Comparison of ENCODE assay signal across 7 cellular contexts in the genomic region with DNA sequence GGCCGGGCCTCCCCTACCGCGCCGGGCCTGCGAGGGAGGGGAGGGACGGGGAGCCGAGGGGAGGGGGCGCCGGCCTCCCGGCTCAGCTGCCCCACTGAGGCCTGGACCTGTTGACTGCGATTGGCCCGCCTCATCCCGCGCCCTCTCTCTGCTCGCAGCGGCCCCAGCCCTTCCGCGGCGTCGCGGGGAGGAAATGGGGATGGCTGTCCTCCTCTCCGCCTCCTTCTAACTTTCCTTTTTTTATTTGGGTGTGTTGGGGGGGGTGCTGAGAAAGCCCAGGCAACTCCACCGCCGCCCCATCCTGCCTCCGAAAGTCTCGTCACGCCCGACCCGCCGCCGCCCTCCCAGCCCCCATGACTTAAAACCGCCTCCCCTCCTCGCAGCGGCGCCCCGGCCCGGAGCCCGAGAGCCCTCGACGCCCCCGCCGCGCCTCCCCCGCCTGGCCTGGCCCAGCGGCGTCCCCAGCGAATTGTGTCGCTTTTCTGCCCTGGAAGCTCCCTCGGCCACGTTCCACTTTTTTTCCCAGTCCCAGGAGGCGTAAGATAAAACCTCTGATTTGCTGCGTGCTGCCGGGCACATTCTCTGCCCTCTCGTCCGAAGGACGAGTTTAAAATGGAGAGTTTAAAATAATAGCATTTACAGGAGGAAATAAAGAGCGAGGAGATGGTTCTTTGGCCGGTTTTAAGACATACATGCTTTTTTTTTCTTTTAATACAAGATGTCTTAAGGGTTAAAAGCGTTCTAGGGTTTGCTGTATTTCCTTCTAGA. TPM values are rescaled to one million over a fixed set of nuclear protein-coding genes. Genes with fewer than 3 reads are reported as not detected.
DNase-seq lines count a peak whose midpoint lies in the region; ATAC-seq and TF ChIP-seq lines count a peak whose summit lies in the region.

No MANE protein-coding gene starts in this region.

- H3K4me3 Mint-ChIP-seq in endothelial cell (ENCODE audit: unreplicated experiment) = peak overlapping the region; percentile 98
- H3K4me3 Mint-ChIP-seq in stimulated activated naive B cell treated with anti-CD40 and anti-IgM and Interleukin-4, amounts not matched to agents 10 μg/mL and 1 μg/mL and 100 μg/mL, for 72 hours = peak overlapping the region; percentile 88

- H3K27ac Mint-ChIP-seq in endothelial cell (ENCODE audit: unreplicated experiment) = peak overlapping the region; percentile 99
- H3K27ac Mint-ChIP-seq in stimulated activated naive B cell treated with anti-CD40 and anti-IgM and Interleukin-4, amounts not matched to agents 10 μg/mL and 1 μg/mL and 100 μg/mL, for 72 hours = peak overlapping the region; percentile 96

- no peak for TF ChIP-seq CTCF in endothelial cell (IDR thresholded peaks at IDR 0.05; ENCODE audit: unreplicated experiment)

- ATAC-seq in GM18498 (IDR thresholded peaks at IDR 0.05; ENCODE audit: unreplicated experiment) = peak; percentile 29
- ATAC-seq in HG02678 (IDR thresholded peaks at IDR 0.05; ENCODE audit: unreplicated experiment) = peak; percentile 39
- peak; percentile 44 to 60 for ATAC-seq in stimulated activated naive B cell treated with anti-CD40 and anti-IgM and Interleukin-4, amounts not matched to agents 10 μg/mL and 1 μg/mL and 100 μg/mL, for 72 hours (replicated peaks)

- peak; percentile 77 to 92 for DNase-seq in NCI-H446 (lab: John Stamatoyannopoulos, UW)
- peak; percentile 87 for DNase-seq in activated CD8-positive, alpha-beta memory T cell treated with anti-CD3 and anti-CD28 coated beads for 24 hours
- peak; percentile 75 for DNase-seq in endothelial cell (ENCODE audit: low spot score)
- DNase-seq in mesenteric fat pad (ENCODE audit: low spot score) = peak; percentile 95
- no peak for DNase-seq in stimulated activated naive B cell treated with anti-CD40 and anti-IgM and Interleukin-4, amounts not matched to agents 10 μg/mL and 1 μg/mL and 100 μg/mL, for 72 hours

- H3K4me1 Mint-ChIP-seq in endothelial cell (ENCODE audit: unreplicated experiment) = peaks cover 51% of the 10 kb centered on the region
- H3K4me1 Mint-ChIP-seq in stimulated activated naive B cell treated with anti-CD40 and anti-IgM and Interleukin-4, amounts not matched to agents 10 μg/mL and 1 μg/mL and 100 μg/mL, for 72 hours = peaks cover 18 to 26% of the 10 kb centered on the region in 2 donors

- H3K9me3 Mint-ChIP-seq in endothelial cell (ENCODE audit: unreplicated experiment) = no peaks in the 10 kb centered on the region
- H3K9me3 Mint-ChIP-seq in stimulated activated naive B cell treated with anti-CD40 and anti-IgM and Interleukin-4, amounts not matched to agents 10 μg/mL and 1 μg/mL and 100 μg/mL, for 72 hours = no peaks in the 10 kb centered on the region

- H3K36me3 Mint-ChIP-seq in endothelial cell (ENCODE audit: low read depth, unreplicated experiment) = peaks cover 12% of the 10 kb centered on the region
- peaks cover 4 to 10% of the 10 kb centered on the region in 2 donors for H3K36me3 Mint-ChIP-seq in stimulated activated naive B cell treated with anti-CD40 and anti-IgM and Interleukin-4, amounts not matched to agents 10 μg/mL and 1 μg/mL and 100 μg/mL, for 72 hours

- peaks cover 15% of the 10 kb centered on the region for H3K27me3 Mint-ChIP-seq in endothelial cell (ENCODE audit: unreplicated experiment)
- peaks cover 37 to 38% of the 10 kb centered on the region in 2 donors for H3K27me3 Mint-ChIP-seq in stimulated activated naive B cell treated with anti-CD40 and anti-IgM and Interleukin-4, amounts not matched to agents 10 μg/mL and 1 μg/mL and 100 μg/mL, for 72 hours

RNA-seq across cellular contexts. Expression of gene SKIDA1, which starts 0.9 kb away (rescaled TPM):
- total RNA-seq in endothelial cell (ENCODE audit: unreplicated experiment) (5.9 TPM), mesenteric fat pad (0.58 TPM)

RNA-seq across cellular contexts. Expression of gene MLLT10, which starts 7.7 kb away (rescaled TPM):
- total RNA-seq in endothelial cell (ENCODE audit: unreplicated experiment) (50.6 TPM), mesenteric fat pad (42.1 TPM)
